10 cellular contexts compared by ENCODE assay signal in the genomic region with DNA sequence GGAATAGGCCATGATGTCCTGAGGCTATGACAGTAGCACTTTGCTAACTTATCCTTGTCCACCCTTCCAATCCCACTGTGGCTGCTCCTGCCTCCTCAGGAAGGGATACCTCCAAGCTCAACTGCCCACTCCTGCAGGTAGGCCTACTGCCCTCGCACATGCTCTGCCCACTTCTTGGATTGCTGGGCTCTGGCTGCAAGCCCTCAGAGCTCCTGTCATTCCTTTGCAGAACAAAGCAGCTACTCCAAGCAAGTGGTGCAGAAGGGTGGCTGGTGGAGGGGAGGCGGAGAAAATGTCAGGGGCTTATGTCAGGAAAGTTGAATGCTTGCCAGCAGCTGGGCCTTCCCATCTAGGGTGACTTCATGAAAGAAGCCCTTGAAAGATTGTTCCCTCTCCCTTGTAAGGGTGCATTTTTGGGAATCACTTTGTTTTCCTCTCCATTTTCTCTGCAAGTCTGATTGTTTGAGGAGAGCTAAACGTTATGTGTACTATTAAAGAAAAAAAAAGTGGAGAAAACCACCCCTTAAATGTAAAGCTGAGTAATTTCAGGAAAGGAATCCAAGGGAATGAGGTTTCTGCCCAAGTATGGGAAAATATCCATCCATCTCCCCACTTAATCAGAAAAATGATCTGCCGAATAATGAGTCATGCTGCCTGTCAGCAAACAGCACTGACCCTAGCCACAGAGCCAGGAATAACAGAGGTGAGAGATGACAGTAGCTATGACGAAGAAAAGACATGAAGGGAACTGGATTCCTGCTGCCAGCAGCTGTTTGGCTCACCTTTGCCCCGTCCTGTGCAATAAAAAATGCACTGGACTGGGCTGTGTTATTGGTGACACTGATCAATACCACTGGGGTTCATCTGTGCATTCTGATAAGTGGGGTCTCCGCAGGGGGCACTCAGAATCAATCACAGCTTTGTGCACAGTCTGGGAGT.
A peak's percentile ranks its signal among the peaks of the same experiment; 100 is the strongest.
DNase-seq lines count a peak whose midpoint lies in the region; ATAC-seq, FAIRE-seq and TF ChIP-seq lines count a peak whose summit lies in the region.
"Had no signal": no experiment of that assay in that cellular context is flagged by ENCODE, and none has a peak within 500 bp of the region (broad histone marks: within the 10 kb centered on the region; RNA-seq: fewer than 3 reads in every experiment).

No MANE protein-coding gene starts in this region.

- TF ChIP-seq RAD21 in A549 (conservative IDR thresholded peaks at IDR 0.05 in 1 of 2, IDR thresholded peaks at IDR 0.05 in 1 of 2), result no peak

- TF ChIP-seq POLR2A in A549 (IDR thresholded peaks at IDR 0.05; ENCODE audit: low read length), result no peak

- H3K27ac ChIP-seq in A549 (peak overlapping the region; percentile 43 to 82; a peak in 5 of 6 replicates), caudate nucleus (ENCODE audit: low read depth, low read length) (no peak overlapping the region)
- H3K27ac ChIP-seq: lower lobe of right lung had no signal

- H3K9me3 ChIP-seq in A549 (no peaks in the 10 kb centered on the region), mucosa of descending colon (no peaks in the 10 kb centered on the region)
- H3K9me3 ChIP-seq: lower lobe of right lung had no signal

- ATAC-seq in A549 (peak; percentile 77 to 88; a peak in 5 of 6 replicates), mucosa of descending colon (peak; percentile 45), omental fat pad (ENCODE audit: low FRiP score) (no peak)

- intact Hi-C loops in mucosa of descending colon (cut with DNase I, micrococcal nuclease), result loop anchor here in 1 of 2 donors (10.0 kb wide), 1 partner anchor 95 kb away; no protein-coding TSS in a partner anchor

- CTCF ChIA-PET in A549 (lab: Yijun Ruan, JAX), result interaction anchor here (1.1 to 5.0 kb wide), 6 partner anchors 8 to 97 kb away, joined by 4 to 43 read pairs (median 8); no protein-coding TSS in a partner anchor

- H3K4me2 ChIP-seq in A549, result peak overlapping the region; percentile 80

- 19% methylated on average over 7 of the region's 7 CpGs for WGBS in A549 (ENCODE audit: missing lambda C conversion rate)

- no peak overlapping the region for H3K4me3 ChIP-seq in A549
- no peak overlapping the region for H3K4me3 ChIP-seq in cardiac fibroblast (replicated peaks in 1 of 2; ENCODE audit: low read depth in 2 of 2, low read length in 2 of 2)
- no peak overlapping the region for H3K4me3 ChIP-seq in mucosa of descending colon
- H3K4me3 ChIP-seq: lower lobe of right lung had no signal

- POLR2A ChIA-PET in A549 (lab: Yijun Ruan, JAX), result interaction anchor here (1.5 kb wide), 1 partner anchor 152 kb away, joined by 3 read pairs; the partner anchor contains the start of gene PIN4

- peak; percentile 56 for FAIRE-seq in A549 (lab: Jason Lieb, UNC)

- no peak for TF ChIP-seq EP300 in A549 (IDR thresholded peaks at IDR 0.05)

- H3K4me1 ChIP-seq in A549 (peaks cover 36% of the 10 kb centered on the region), mucosa of descending colon (ENCODE audit: low read depth) (no peaks in the 10 kb centered on the region)

- H3K36me3 ChIP-seq in mucosa of descending colon (ENCODE audit: low read depth), result no peaks in the 10 kb centered on the region
- H3K36me3 ChIP-seq: lower lobe of right lung had no signal

- TF ChIP-seq CTCF in A549 (IDR thresholded peaks at IDR 0.05) (no peak), cardiac fibroblast (IDR thresholded peaks at IDR 0.05; ENCODE audit: low read depth, low read length) (no peak), mucosa of descending colon (IDR thresholded peaks at IDR 0.05) (no peak), omental fat pad (IDR thresholded peaks at IDR 0.05) (no peak)

- DNase-seq in A549 (ENCODE audit: low read depth in 1 of 2, low spot score in 1 of 2), result peak; percentile 49 to 77
- peak; percentile 79 for DNase-seq in HS-5 (ENCODE audit: low read depth)
- peak; percentile 58 to 63 for DNase-seq in cardiac fibroblast (ENCODE audit: low read depth in 2 of 2)
- DNase-seq in mucosa of descending colon, result no peak
- DNase-seq in caudate nucleus (lab: John Stamatoyannopoulos, UW), result no peak
- no peak for DNase-seq in omental fat pad (ENCODE audit: low spot score)
- DNase-seq in effector CD4-positive, alpha-beta T cell, result no peak
- no peak for DNase-seq in iPS-NIHi11 (ENCODE audit: low spot score)
- DNase-seq: CD4-positive, alpha-beta T cell; lower lobe of right lung had no signal

TF ChIP-seq in A549, 52 proteins besides CTCF, POLR2A, EP300 and RAD21:
- TF ChIP-seq, protein P1, sequence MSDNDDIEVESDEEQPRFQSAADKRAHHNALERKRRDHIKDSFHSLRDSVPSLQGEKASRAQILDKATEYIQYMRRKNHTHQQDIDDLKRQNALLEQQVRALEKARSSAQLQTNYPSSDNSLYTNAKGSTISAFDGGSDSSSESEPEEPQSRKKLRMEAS (IDR thresholded peaks at IDR 0.05), result peak; percentile 24; the same call in 1 of the 2 replicates
- TF ChIP-seq GATA3 (IDR thresholded peaks at IDR 0.05; ENCODE audit: borderline replicate concordance), result peak; percentile 87
- TF ChIP-seq MAZ (IDR thresholded peaks at IDR 0.05; ENCODE audit: borderline replicate concordance, low read depth, low read length), result no peak
- TF ChIP-seq JUNB (IDR thresholded peaks at IDR 0.05), result peak; percentile 38; the same call in 1 of the 2 replicates
- no peak for TF ChIP-seq ZFP36 (IDR thresholded peaks at IDR 0.05; ENCODE audit: borderline replicate concordance, partially characterized antibody)
- no peak for TF ChIP-seq BHLHE40 (IDR thresholded peaks at IDR 0.05; ENCODE audit: low read depth, low read length)
- TF ChIP-seq RCOR1 (IDR thresholded peaks at IDR 0.05; ENCODE audit: low read depth, low read length), result no peak
- no peak for TF ChIP-seq HOXB5 (CRISPR knock-in tag; IDR thresholded peaks at IDR 0.05)
- TF ChIP-seq KDM5A (IDR thresholded peaks at IDR 0.05), result no peak
- TF ChIP-seq, protein P2, sequence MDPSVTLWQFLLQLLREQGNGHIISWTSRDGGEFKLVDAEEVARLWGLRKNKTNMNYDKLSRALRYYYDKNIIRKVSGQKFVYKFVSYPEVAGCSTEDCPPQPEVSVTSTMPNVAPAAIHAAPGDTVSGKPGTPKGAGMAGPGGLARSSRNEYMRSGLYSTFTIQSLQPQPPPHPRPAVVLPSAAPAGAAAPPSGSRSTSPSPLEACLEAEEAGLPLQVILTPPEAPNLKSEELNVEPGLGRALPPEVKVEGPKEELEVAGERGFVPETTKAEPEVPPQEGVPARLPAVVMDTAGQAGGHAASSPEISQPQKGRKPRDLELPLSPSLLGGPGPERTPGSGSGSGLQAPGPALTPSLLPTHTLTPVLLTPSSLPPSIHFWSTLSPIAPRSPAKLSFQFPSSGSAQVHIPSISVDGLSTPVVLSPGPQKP (IDR thresholded peaks at IDR 0.05; ENCODE audit: low read depth, low read length), result no peak
- TF ChIP-seq MAFK (IDR thresholded peaks at IDR 0.05; ENCODE audit: partially characterized antibody), result peak; percentile 7
- 0 out of 2 replicates have a peak, but pooled peaks have one; percentile 22 for TF ChIP-seq FOSL2 (IDR thresholded peaks at IDR 0.05)
- TF ChIP-seq FOSL2 (CRISPR knock-in tag; IDR thresholded peaks at IDR 0.05), result peak; percentile 68
- TF ChIP-seq FOXS1 (CRISPR knock-in tag; IDR thresholded peaks at IDR 0.05), result no peak
- 0 out of 5 replicates have a peak, but pooled peaks of 1 of the 2 experiments have one; percentile 21 for TF ChIP-seq JUN (IDR thresholded peaks at IDR 0.05)
- no peak for TF ChIP-seq ZSCAN20 (CRISPR knock-in tag; IDR thresholded peaks at IDR 0.05)

Comparison
In these comparisons a context has a peak if more than half of its experiments do, and no peak if none do; other contexts are left out.
1. DNase-seq: peak in A549 (2 of 2), HS-5 (single experiment) and cardiac fibroblast (2 of 2); none in mucosa of descending colon (0 of 3), caudate nucleus (0 of 61), omental fat pad (single experiment), effector CD4-positive, alpha-beta T cell (single experiment) and iPS-NIHi11 (single experiment).